Comparison of ENCODE assay signal across 18 cellular contexts in genomic region chr13:109758937-109759480, GRCh38. TPM values are rescaled to one million over a fixed set of nuclear protein-coding genes. Genes with fewer than 3 reads are reported as not detected.
DNase-seq lines count a peak whose midpoint lies in the region; ATAC-seq, FAIRE-seq and TF ChIP-seq lines count a peak whose summit lies in the region.
"Had no signal": no experiment of that assay in that cellular context is flagged by ENCODE, and none has a peak within 500 bp of the region (broad histone marks: within the 10 kb centered on the region; RNA-seq: fewer than 3 reads in every experiment).

No MANE protein-coding gene starts in this region.

- H3K4me2 ChIP-seq in BLaER1: peak overlapping the region; percentile 67
- no peak overlapping the region for H3K4me2 ChIP-seq in PC-9

- FAIRE-seq in H54 (lab: Jason Lieb, UNC): no peak
- FAIRE-seq: GM12891 had no signal

- DNase-seq in PC-9 (no peak), endothelial cell (ENCODE audit: low spot score) (no peak), osteocyte (ENCODE audit: extremely low spot score, unreplicated experiment) (no peak), spleen (no peak), H54 (ENCODE audit: insufficient read length, low spot score) (no peak), NK-92 (lab: John Stamatoyannopoulos, UW; ENCODE audit: unreplicated experiment) (no peak)
- DNase-seq: Calu3; CD8-positive, alpha-beta T cell; DMS153; Kasumi-1; NCI-H1694; NCI-H2081; NCI-H446 treated with DMSO at 0.1 percent for 48 hours; NCI-H526 treated with DMSO at 0.1 percent for 48 hours; SHP77 had no signal

- H3K9me2 ChIP-seq in PC-9 (ENCODE audit: insufficient read depth): no peaks in the 10 kb centered on the region

- H3K4me1 Mint-ChIP-seq in endothelial cell (ENCODE audit: unreplicated experiment) (peaks cover 5% of the 10 kb centered on the region), osteocyte (ENCODE audit: unreplicated experiment) (peaks cover 66% of the 10 kb centered on the region)

- intact Hi-C loops in PC-9 (cut with micrococcal nuclease; ENCODE audit: unreplicated experiment): no loop called here
- intact Hi-C loops in spleen (cut with DNase I; ENCODE audit: low total_unique reads): no loop called here

- ATAC-seq in GM18867 (IDR thresholded peaks at IDR 0.05; ENCODE audit: unreplicated experiment): no peak
- ATAC-seq: CD8-positive, alpha-beta T cell had no signal

- TF ChIP-seq CTCF in PC-9 (conservative IDR thresholded peaks at IDR 0.05): no peak
- TF ChIP-seq CTCF in endothelial cell (IDR thresholded peaks at IDR 0.05; ENCODE audit: unreplicated experiment): no peak
- TF ChIP-seq CTCF in osteocyte (IDR thresholded peaks at IDR 0.05): no peak
- no peak for TF ChIP-seq CTCF in spleen (IDR thresholded peaks at IDR 0.05 in 8 of 11, conservative IDR thresholded peaks at IDR 0.05 in 3 of 11)

- peak overlapping the region; percentile 1; the same call in 1 of the 2 replicates for H3K9ac ChIP-seq in BLaER1

- H3K27me3 ChIP-seq in BLaER1 (no peaks in the 10 kb centered on the region), PC-9 (ENCODE audit: insufficient read depth, low read depth) (no peaks in the 10 kb centered on the region), spleen (replicated peaks in 1 of 7) (no peaks in the 10 kb centered on the region)

- H3K36me3 ChIP-seq in BLaER1: peaks cover 66% of the 10 kb centered on the region
- peaks cover 83% of the 10 kb centered on the region for H3K36me3 ChIP-seq in PC-9 (ENCODE audit: low read depth)
- H3K36me3 ChIP-seq in spleen: peaks cover 0 to 39% (median 11%) of the 10 kb centered on the region in 6 donors

- H4K20me1 ChIP-seq in BLaER1: peaks cover 81% of the 10 kb centered on the region
- H4K20me1 ChIP-seq in PC-9 (ENCODE audit: insufficient read depth): peaks cover 81% of the 10 kb centered on the region

- H3K4me3 Mint-ChIP-seq in endothelial cell (ENCODE audit: unreplicated experiment) (no peak overlapping the region), osteocyte (ENCODE audit: unreplicated experiment) (no peak overlapping the region)
- H3K4me3 Mint-ChIP-seq: CD8-positive, alpha-beta T cell had no signal

- no TSS peak for BruUV-seq in PC-9 (replicated peaks; lab: Mats Ljungman, UMichigan)

- H3K27ac ChIP-seq in BLaER1 (peak overlapping the region; percentile 40), PC-9 (peak overlapping the region; percentile 26; the same call in 1 of the 2 replicates), spleen (no peak overlapping the region)

- WGBS in spleen, 5 donors: 81 to 92% (median 84%) methylated on average over 12 to 15 of the region's 15 CpGs

- peaks cover 4% of the 10 kb centered on the region for H3K27me3 Mint-ChIP-seq in endothelial cell (ENCODE audit: unreplicated experiment)
- no peaks in the 10 kb centered on the region for H3K27me3 Mint-ChIP-seq in osteocyte (ENCODE audit: unreplicated experiment)

- no peaks in the 10 kb centered on the region for H3K9me3 ChIP-seq in BLaER1
- H3K9me3 ChIP-seq in PC-9 (ENCODE audit: insufficient read depth, low read depth): no peaks in the 10 kb centered on the region
- H3K9me3 ChIP-seq in spleen: no peaks in the 10 kb centered on the region

- CTCF ChIA-PET in PC-9 (lab: Charles Lee): no interaction called here

- H3K4me1 ChIP-seq in BLaER1 (peaks cover 78% of the 10 kb centered on the region), PC-9 (replicated peaks; ENCODE audit: insufficient read depth) (peaks cover 12% of the 10 kb centered on the region), spleen (peaks cover 0 to 19% (median 2%) of the 10 kb centered on the region in 6 donors)

- H3K9me3 Mint-ChIP-seq in endothelial cell (ENCODE audit: unreplicated experiment) (no peaks in the 10 kb centered on the region), osteocyte (ENCODE audit: unreplicated experiment) (no peaks in the 10 kb centered on the region)
- H3K9me3 Mint-ChIP-seq: CD8-positive, alpha-beta T cell had no signal

- no peak overlapping the region for H2AFZ ChIP-seq in PC-9

- H3K4me3 ChIP-seq in BLaER1: no peak overlapping the region
- H3K4me3 ChIP-seq in PC-9: no peak overlapping the region
- no peak overlapping the region for H3K4me3 ChIP-seq in spleen

- peaks cover 93% of the 10 kb centered on the region for H3F3A ChIP-seq in PC-9 (ENCODE audit: insufficient read depth, low read depth)

- no peak for TF ChIP-seq POLR2A in spleen (IDR thresholded peaks at IDR 0.05)
- no peak for TF ChIP-seq POLR2A in H54 (IDR thresholded peaks at IDR 0.05; ENCODE audit: low read depth, low read length)

- peaks cover 97% of the 10 kb centered on the region for H3K79me2 ChIP-seq in PC-9 (ENCODE audit: low read depth)

- H3K27ac Mint-ChIP-seq in endothelial cell (ENCODE audit: unreplicated experiment) (peak overlapping the region; percentile 18), osteocyte (ENCODE audit: unreplicated experiment) (peak overlapping the region; percentile 53)
- H3K27ac Mint-ChIP-seq: CD8-positive, alpha-beta T cell had no signal

- H3K36me3 Mint-ChIP-seq in endothelial cell (ENCODE audit: low read depth, unreplicated experiment) (peaks cover 9% of the 10 kb centered on the region), osteocyte (ENCODE audit: unreplicated experiment) (peaks cover 30% of the 10 kb centered on the region)

- POLR2A ChIA-PET in PC-9 (lab: Charles Lee; ENCODE audit: unreplicated experiment): interaction anchor here (0.7 kb wide), 1 partner anchor 253 kb away, joined by 5 read pairs; no protein-coding TSS in a partner anchor

RNA-seq across cellular contexts. Expression of gene IRS2, which starts 27.4 kb away (rescaled TPM):
- 31.3 and 39.2 TPM in 2 replicates for total RNA-seq in PC-9 (2021)
- 16.4 TPM for total RNA-seq in endothelial cell (ENCODE audit: unreplicated experiment)
- 49.1 and 52.3 TPM in 2 replicates for total RNA-seq in osteocyte
- total RNA-seq in spleen: 10 to 100 TPM in 6 of 7 donors, 1 to 10 TPM in 1; 8.2 to 31.3 (median 17.5) TPM
- 1 to 10 TPM; 1.4 to 2.5 (median 2.0) TPM for polyA plus RNA-seq in spleen

Comparison
In these comparisons a context has a peak if more than half of its experiments do, and no peak if none do; other contexts are left out.
1. H3K27ac ChIP-seq: peak in BLaER1 (single experiment) and PC-9 (single experiment); none in spleen (0 of 8).